13 cellular contexts compared by ENCODE assay signal in genomic region chr1:25068316-25068715, GRCh38.
DNase-seq lines count a peak whose midpoint lies in the region; ATAC-seq and TF ChIP-seq lines count a peak whose summit lies in the region.
"Had no signal": no experiment of that assay in that cellular context is flagged by ENCODE, and none has a peak within 500 bp of the region (broad histone marks: within the 10 kb centered on the region; RNA-seq: fewer than 3 reads in every experiment).

No MANE protein-coding gene starts in this region.

- no peaks in the 10 kb centered on the region for H3K36me3 Mint-ChIP-seq in activated naive CD8-positive, alpha-beta T cell treated with anti-CD3 and anti-CD28 coated beads, Interleukin-2, amount 50 U/mL, for 24 hours (ENCODE audit: low read depth)

- H3K36me3 ChIP-seq in SK-N-MC (ENCODE audit: insufficient read depth, low read length): no peaks in the 10 kb centered on the region
- no peaks in the 10 kb centered on the region for H3K36me3 ChIP-seq in lower lobe of right lung
- H3K36me3 ChIP-seq in aorta (ENCODE audit: control insufficient read depth in 1 of 2, insufficient read depth in 2 of 2, low read length in 1 of 2): no peaks in the 10 kb centered on the region
- H3K36me3 ChIP-seq: HAP-1 had no signal

- no peak overlapping the region for H3K4me3 Mint-ChIP-seq in activated naive CD8-positive, alpha-beta T cell treated with anti-CD3 and anti-CD28 coated beads, Interleukin-2, amount 50 U/mL, for 24 hours
- H3K4me3 Mint-ChIP-seq: HFFc6 had no signal

- H3K9ac ChIP-seq in SK-N-MC (ENCODE audit: insufficient read length): peak overlapping the region; percentile 34

- H3K4me3 ChIP-seq in SK-N-MC: no peak overlapping the region
- H3K4me3 ChIP-seq in lower lobe of right lung: no peak overlapping the region
- H3K4me3 ChIP-seq in aorta (ENCODE audit: low read length in 2 of 2): no peak overlapping the region
- H3K4me3 ChIP-seq: HAP-1 had no signal

- ATAC-seq in lower lobe of right lung (no peak), aorta (ENCODE audit: low FRiP score) (no peak)
- ATAC-seq in activated naive CD8-positive, alpha-beta T cell treated with anti-CD3 and anti-CD28 coated beads, Interleukin-2, amount 50 U/mL, for 24 hours: no peak
- ATAC-seq: HepG2 had no signal

- H3K27ac ChIP-seq in SK-N-MC: peak overlapping the region; percentile 81
- no peak overlapping the region for H3K27ac ChIP-seq in lower lobe of right lung
- H3K27ac ChIP-seq in aorta (ENCODE audit: low read depth in 1 of 2, low read length in 2 of 2): no peak overlapping the region
- H3K27ac ChIP-seq: 22Rv1 had no signal

- intact Hi-C loops in lower lobe of right lung (cut with DNase I): no loop called here
- intact Hi-C loops in aorta (cut with DNase I): no loop called here

- H3K27ac Mint-ChIP-seq in activated naive CD8-positive, alpha-beta T cell treated with anti-CD3 and anti-CD28 coated beads, Interleukin-2, amount 50 U/mL, for 24 hours: no peak overlapping the region
- H3K27ac Mint-ChIP-seq: HFFc6 had no signal

- no peaks in the 10 kb centered on the region for H3K27me3 ChIP-seq in lower lobe of right lung (ENCODE audit: low read depth)
- H3K27me3 ChIP-seq in aorta (ENCODE audit: control insufficient read depth in 1 of 2, insufficient read depth in 2 of 2, low read length in 1 of 2): no peaks in the 10 kb centered on the region

- peak; percentile 1 for DNase-seq in activated CD4-positive, CD25-positive, alpha-beta regulatory T cell treated with anti-CD3 and anti-CD28 coated beads, Interleukin-2, amount 50 U/mL, for 72 hours
- DNase-seq in activated CD4-positive, CD25-positive, alpha-beta regulatory T cell (lab: John Stamatoyannopoulos, UW): no peak
- DNase-seq in SK-N-MC (ENCODE audit: low read depth, low spot score): no peak
- DNase-seq in lower lobe of right lung: peak; percentile 8
- DNase-seq in aorta: peak; percentile 21 to 30
- no peak for DNase-seq in NCI-H1105 (lab: John Stamatoyannopoulos, UW)
- no peak for DNase-seq in activated naive CD8-positive, alpha-beta T cell treated with anti-CD3 and anti-CD28 coated beads, Interleukin-2, amount 50 U/mL, for 24 hours
- DNase-seq: Caco-2, GDM1, HFFc6 had no signal

- peaks cover 4% of the 10 kb centered on the region for H3K27me3 Mint-ChIP-seq in activated naive CD8-positive, alpha-beta T cell treated with anti-CD3 and anti-CD28 coated beads, Interleukin-2, amount 50 U/mL, for 24 hours

- H3K9me3 ChIP-seq in SK-N-MC (ENCODE audit: low read depth, low read length) (no peaks in the 10 kb centered on the region), lower lobe of right lung (no peaks in the 10 kb centered on the region), aorta (ENCODE audit: control insufficient read depth, low read length) (no peaks in the 10 kb centered on the region)
- H3K9me3 ChIP-seq: Caco-2, HAP-1 had no signal

- peaks cover 26% of the 10 kb centered on the region for H3K4me1 Mint-ChIP-seq in activated naive CD8-positive, alpha-beta T cell treated with anti-CD3 and anti-CD28 coated beads, Interleukin-2, amount 50 U/mL, for 24 hours

- H3K9me3 Mint-ChIP-seq in activated naive CD8-positive, alpha-beta T cell treated with anti-CD3 and anti-CD28 coated beads, Interleukin-2, amount 50 U/mL, for 24 hours: no peaks in the 10 kb centered on the region
- H3K9me3 Mint-ChIP-seq: HFFc6 had no signal

- no peak for TF ChIP-seq CTCF in lower lobe of right lung (IDR thresholded peaks at IDR 0.05)

- WGBS in aorta, 2 donors: 93 to 97% methylated on average over 6 of the region's 6 CpGs

- H3K4me1 ChIP-seq in lower lobe of right lung (peaks cover 13% of the 10 kb centered on the region), aorta (ENCODE audit: control insufficient read depth in 1 of 2, insufficient read depth in 2 of 2, low read length in 2 of 2) (no peaks in the 10 kb centered on the region)
- H3K4me1 ChIP-seq: Caco-2, HAP-1 had no signal

Comparison
In these comparisons a context has a peak if more than half of its experiments do, and no peak if none do; other contexts are left out.
1. DNase-seq: peak in activated CD4-positive, CD25-positive, alpha-beta regulatory T cell treated with anti-CD3 and anti-CD28 coated beads, Interleukin-2, amount 50 U/mL, for 72 hours (single experiment), lower lobe of right lung (single experiment) and aorta (2 of 2); none in activated CD4-positive, CD25-positive, alpha-beta regulatory T cell (0 of 4), SK-N-MC (single experiment), NCI-H1105 (single experiment) and activated naive CD8-positive, alpha-beta T cell treated with anti-CD3 and anti-CD28 coated beads, Interleukin-2, amount 50 U/mL, for 24 hours (single experiment).